In the genomic region with DNA sequence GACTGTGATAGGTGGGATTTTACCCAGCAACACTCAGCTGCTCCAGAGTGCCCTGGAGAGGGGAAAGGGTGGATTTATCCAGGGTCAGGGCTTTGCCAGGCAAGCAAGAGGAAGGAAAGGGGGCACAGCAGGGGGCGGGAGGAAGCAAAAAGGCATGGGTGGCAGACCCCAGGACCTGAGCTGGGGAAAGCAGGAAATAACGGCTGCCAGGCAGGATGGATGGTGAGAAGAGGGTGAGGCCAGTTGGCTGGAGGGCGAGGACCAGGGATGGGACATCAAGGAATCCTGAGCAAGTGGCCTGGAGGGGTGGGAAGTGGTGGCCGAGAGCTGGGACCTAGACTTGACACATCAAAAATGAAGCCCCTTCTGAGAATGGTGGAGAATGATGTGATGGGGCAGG, we compare ENCODE assay signal across 13 cellular contexts.
"Had no signal": no experiment of that assay in that cellular context is flagged by ENCODE, and none has a peak within 500 bp of the region (broad histone marks: within the 10 kb centered on the region; RNA-seq: fewer than 3 reads in every experiment).

No MANE protein-coding gene starts in this region.

- H3K4me1 Mint-ChIP-seq: activated naive CD8-positive, alpha-beta T cell treated with anti-CD3 and anti-CD28 coated beads for 36 hours had no signal

- H3K36me3 Mint-ChIP-seq: activated naive CD8-positive, alpha-beta T cell treated with anti-CD3 and anti-CD28 coated beads for 36 hours; naive B cell; WTC11 had no signal

- H3K4me1 ChIP-seq: tibial artery had no signal

- H3K27ac Mint-ChIP-seq: activated naive CD8-positive, alpha-beta T cell treated with anti-CD3 and anti-CD28 coated beads for 36 hours; effector memory CD8-positive, alpha-beta T cell; stimulated activated naive CD8-positive, alpha-beta T cell treated with anti-CD3 and anti-CD28 coated beads, Interleukin-15, amount 100 ng/mL, for 72 hours; WTC11 had no signal

- H3K36me3 ChIP-seq: esophagus muscularis mucosa, tibial artery had no signal

- H3K4me3 Mint-ChIP-seq: activated naive CD8-positive, alpha-beta T cell treated with anti-CD3 and anti-CD28 coated beads for 36 hours; activated T-helper 17 cell treated with anti-CD3 and anti-CD28 coated beads, Interleukin-2, amount 50 U/mL, for 72 hours; effector memory CD8-positive, alpha-beta T cell; stimulated activated naive CD8-positive, alpha-beta T cell treated with anti-CD3 and anti-CD28 coated beads, Interleukin-15, amount 100 ng/mL, for 72 hours had no signal

- ATAC-seq: activated T-helper 17 cell treated with anti-CD3 and anti-CD28 coated beads, Interleukin-2, amount 50 U/mL, for 72 hours; effector memory CD8-positive, alpha-beta T cell had no signal

- DNase-seq: activated naive CD4-positive, alpha-beta T cell treated with Interleukin-2 at 50 U/mL for 16 hours; activated naive CD8-positive, alpha-beta T cell treated with anti-CD3 and anti-CD28 coated beads for 36 hours; activated T-cell treated with anti-CD3 and anti-CD28 coated beads, Interleukin-2, amount 50 U/mL, for 1 hour; central memory CD4-positive, alpha-beta T cell; effector memory CD8-positive, alpha-beta T cell; naive B cell; stimulated activated naive CD8-positive, alpha-beta T cell treated with anti-CD3 and anti-CD28 coated beads, Interleukin-15, amount 100 ng/mL, for 72 hours; T1000; tibial artery had no signal

- H3K4me3 ChIP-seq: dorsolateral prefrontal cortex, esophagus muscularis mucosa, tibial artery had no signal

- H3K9me3 Mint-ChIP-seq: activated naive CD8-positive, alpha-beta T cell treated with anti-CD3 and anti-CD28 coated beads for 36 hours; activated T-helper 17 cell treated with anti-CD3 and anti-CD28 coated beads, Interleukin-2, amount 50 U/mL, for 72 hours; effector memory CD8-positive, alpha-beta T cell; naive B cell; stimulated activated naive CD8-positive, alpha-beta T cell treated with anti-CD3 and anti-CD28 coated beads, Interleukin-15, amount 100 ng/mL, for 72 hours; WTC11 had no signal

- H3K9me3 ChIP-seq: esophagus muscularis mucosa, tibial artery had no signal

- H3K27ac ChIP-seq: dorsolateral prefrontal cortex, esophagus muscularis mucosa, tibial artery had no signal
